ENCODE assay signal across 8 cellular contexts in genomic region chr15:101242160-101242998, GRCh38. TPM values are rescaled to one million over a fixed set of nuclear protein-coding genes. Genes with fewer than 3 reads are reported as not detected.
DNase-seq lines count a peak whose midpoint lies in the region; TF ChIP-seq lines count a peak whose summit lies in the region.

No MANE protein-coding gene starts in this region.

- DNase-seq in GM13977 (ENCODE audit: low spot score), result peak; percentile 71
- peak; percentile 22 for DNase-seq in NK-92 (lab: John Stamatoyannopoulos, UW; ENCODE audit: unreplicated experiment)
- peak; percentile 62 for DNase-seq in activated T-helper 2 cell treated with anti-CD3 and anti-CD28 coated beads, Interferon-gamma antibody, Interleukin-2, Interleukin-4, amounts not matched to agents 10 μg/mL and 5 μg/mL and 100 μg/mL, durations not matched to agents 14 hours and 24 hours and 36 hours (ENCODE audit: low spot score)
- DNase-seq in iris pigment epithelial cell (ENCODE audit: low read depth), result peak; percentile 85
- peak; percentile 45 for DNase-seq in transverse colon
- DNase-seq in GOT3 (lab: John Stamatoyannopoulos, UW), result no peak
- DNase-seq in NCI-H1930 (lab: John Stamatoyannopoulos, UW), result no peak

- H3K9me3 Mint-ChIP-seq in activated T-helper 2 cell treated with anti-CD3 and anti-CD28 coated beads, Interferon-gamma antibody, Interleukin-2, Interleukin-4, amounts not matched to agents 10 μg/mL and 5 μg/mL and 100 μg/mL, durations not matched to agents 14 hours and 24 hours and 36 hours, result no peaks in the 10 kb centered on the region

- no peaks in the 10 kb centered on the region for H3K27me3 Mint-ChIP-seq in activated T-helper 2 cell treated with anti-CD3 and anti-CD28 coated beads, Interferon-gamma antibody, Interleukin-2, Interleukin-4, amounts not matched to agents 10 μg/mL and 5 μg/mL and 100 μg/mL, durations not matched to agents 14 hours and 24 hours and 36 hours (ENCODE audit: low read depth)

- H3K27me3 ChIP-seq in transverse colon, result no peaks in the 10 kb centered on the region

- CTCF ChIA-PET in HEK293 (lab: Yijun Ruan, JAX), result interaction anchor here (0.7 to 2.1 kb wide), 3 partner anchors 154 to 353 kb away, joined by 3 to 9 read pairs (median 3); no protein-coding TSS in a partner anchor

- no peak for TF ChIP-seq EP300 in transverse colon (IDR thresholded peaks at IDR 0.05; ENCODE audit: low read depth)

- no peak overlapping the region for H3K27ac ChIP-seq in HEK293 (ENCODE audit: extremely low read depth, low read depth, low read length)
- H3K27ac ChIP-seq in transverse colon, result peak overlapping the region; percentile 41 to 68 (median 46)

- H3K4me1 ChIP-seq in HEK293 (ENCODE audit: control insufficient read depth, insufficient read depth, low read length), result peaks cover 25% of the 10 kb centered on the region
- H3K4me1 ChIP-seq in transverse colon, result peaks cover 0 to 76% (median 17%) of the 10 kb centered on the region in 4 donors

- H3K4me3 ChIP-seq in HEK293 (ENCODE audit: low read depth, low read length), result no peak overlapping the region
- H3K4me3 ChIP-seq in transverse colon, result no peak overlapping the region

- H3K27ac Mint-ChIP-seq in activated T-helper 2 cell treated with anti-CD3 and anti-CD28 coated beads, Interferon-gamma antibody, Interleukin-2, Interleukin-4, amounts not matched to agents 10 μg/mL and 5 μg/mL and 100 μg/mL, durations not matched to agents 14 hours and 24 hours and 36 hours, result peak overlapping the region; percentile 87

- H3K9me3 ChIP-seq in HEK293 (ENCODE audit: control insufficient read depth, insufficient read depth, low read depth, low read length) (no peaks in the 10 kb centered on the region), transverse colon (no peaks in the 10 kb centered on the region)

- no peak for TF ChIP-seq POLR2A in transverse colon (IDR thresholded peaks at IDR 0.05)

- 66 to 92% methylated on average over 4 to 12 of the region's 12 CpGs for WGBS in transverse colon (ENCODE audit: low coverage in 1 of 2), 2 donors

- H3K36me3 ChIP-seq in HEK293 (ENCODE audit: control insufficient read depth in 2 of 2, insufficient read depth in 1 of 2, low read length in 2 of 2) (peaks cover 0 to 8% of the 10 kb centered on the region in 2 experiments; a peak in 1 of 3 replicates), transverse colon (no peaks in the 10 kb centered on the region)

- no peak for TF ChIP-seq CTCF in GM13977 (IDR thresholded peaks at IDR 0.05; ENCODE audit: extremely low read depth, insufficient read depth, missing control alignments)
- TF ChIP-seq CTCF in HEK293 (tag by site-specific recombination; IDR thresholded peaks at IDR 0.05), result no peak
- no peak for TF ChIP-seq CTCF in transverse colon (IDR thresholded peaks at IDR 0.05)

- intact Hi-C loops in activated T-helper 2 cell treated with anti-CD3 and anti-CD28 coated beads, Interferon-gamma antibody, Interleukin-2, Interleukin-4, amounts not matched to agents 10 μg/mL and 5 μg/mL and 100 μg/mL, durations not matched to agents 14 hours and 24 hours and 36 hours (cut with micrococcal nuclease), result loop anchor here (1.0 to 10.0 kb wide), 2 partner anchors 36 to 118 kb away; no protein-coding TSS in a partner anchor
- intact Hi-C loops in transverse colon (cut with DNase I; ENCODE audit: low total_unique reads), result loop anchor here (10.0 kb wide), 1 partner anchor 118 kb away; no protein-coding TSS in a partner anchor

- H3K36me3 Mint-ChIP-seq in activated T-helper 2 cell treated with anti-CD3 and anti-CD28 coated beads, Interferon-gamma antibody, Interleukin-2, Interleukin-4, amounts not matched to agents 10 μg/mL and 5 μg/mL and 100 μg/mL, durations not matched to agents 14 hours and 24 hours and 36 hours (ENCODE audit: low read depth), result peaks cover 71% of the 10 kb centered on the region

- POLR2A ChIA-PET in HEK293 (lab: Yijun Ruan, JAX), result interaction anchor here (1.1 kb wide), 1 partner anchor 10 kb away, joined by 3 read pairs; the partner anchor contains the start of gene CHSY1

- in situ Hi-C loops in GM13977 (cut with MboI; ENCODE audit: low pct_unique_long_range_greater_than_20kb, low sequenced_read_pairs, unreplicated experiment) (loop anchor here (10.0 kb wide), 1 partner anchor 48 kb away; no protein-coding TSS in a partner anchor), transverse colon (cut with MboI; ENCODE audit: low pct_ligation_motif_present in 1 of 4, low pct_unique_long_range_greater_than_20kb in 1 of 4, low sequenced_read_pairs in 3 of 4) (no loop called here)

- peak overlapping the region; percentile 72 for H3K4me3 Mint-ChIP-seq in activated T-helper 2 cell treated with anti-CD3 and anti-CD28 coated beads, Interferon-gamma antibody, Interleukin-2, Interleukin-4, amounts not matched to agents 10 μg/mL and 5 μg/mL and 100 μg/mL, durations not matched to agents 14 hours and 24 hours and 36 hours (ENCODE audit: low read depth)

- peaks cover 90% of the 10 kb centered on the region for H3K4me1 Mint-ChIP-seq in activated T-helper 2 cell treated with anti-CD3 and anti-CD28 coated beads, Interferon-gamma antibody, Interleukin-2, Interleukin-4, amounts not matched to agents 10 μg/mL and 5 μg/mL and 100 μg/mL, durations not matched to agents 14 hours and 24 hours and 36 hours (ENCODE audit: low read depth)

TF ChIP-seq in HEK293, 187 proteins besides CTCF, POLR2A, EP300 and RAD21:
- TF ChIP-seq ZNF600 (tag by site-specific recombination; IDR thresholded peaks at IDR 0.05), result 0 out of 2 replicates have a peak, but pooled peaks have one; percentile 18
- no peak for TF ChIP-seq BCL11B (tag by site-specific recombination; IDR thresholded peaks at IDR 0.05; ENCODE audit: low read depth)
- no peak for TF ChIP-seq ZNF362 (tag by site-specific recombination; IDR thresholded peaks at IDR 0.05)
- TF ChIP-seq ZBTB44 (tag by site-specific recombination; IDR thresholded peaks at IDR 0.05), result peak; percentile 77; the same call in 1 of the 2 replicates
- no peak for TF ChIP-seq ZNF280C (tag by site-specific recombination; IDR thresholded peaks at IDR 0.05)

RNA-seq across cellular contexts. Expression of gene CHSY1, which starts 9.5 kb away (rescaled TPM):
- total RNA-seq in activated T-helper 2 cell treated with anti-CD3 and anti-CD28 coated beads, Interferon-gamma antibody, Interleukin-2, Interleukin-4, amounts not matched to agents 10 μg/mL and 5 μg/mL and 100 μg/mL, durations not matched to agents 14 hours and 24 hours and 36 hours, result 50.5 and 52.2 TPM in 2 replicates
- total RNA-seq in transverse colon, result 10 to 100 TPM in 2 of 4 donors, 1 to 10 TPM in 2; 4.0 to 33.7 (median 11.8) TPM

RNA-seq across cellular contexts. Expression of gene SELENOS, which starts 34.9 kb away (rescaled TPM):
- total RNA-seq in activated T-helper 2 cell treated with anti-CD3 and anti-CD28 coated beads, Interferon-gamma antibody, Interleukin-2, Interleukin-4, amounts not matched to agents 10 μg/mL and 5 μg/mL and 100 μg/mL, durations not matched to agents 14 hours and 24 hours and 36 hours, result 39.2 and 40.5 TPM in 2 replicates
- total RNA-seq in transverse colon, result 100 to 1,000 TPM in 3 of 4 donors, 10 to 100 TPM in 1; 24.9 to 128 (median 120) TPM

RNA-seq across cellular contexts. Expression of gene SNRPA1, which starts 52.7 kb away (rescaled TPM):
- total RNA-seq in activated T-helper 2 cell treated with anti-CD3 and anti-CD28 coated beads, Interferon-gamma antibody, Interleukin-2, Interleukin-4, amounts not matched to agents 10 μg/mL and 5 μg/mL and 100 μg/mL, durations not matched to agents 14 hours and 24 hours and 36 hours, result 189 and 197 TPM in 2 replicates
- 10 to 100 TPM in 3 of 4 donors, 1 to 10 TPM in 1; 7.8 to 54.0 (median 25.8) TPM for total RNA-seq in transverse colon

Comparison
In these comparisons a context has a peak if more than half of its experiments do, and no peak if none do; other contexts are left out.
1. DNase-seq: peak in GM13977 (single experiment), NK-92 (single experiment), activated T-helper 2 cell treated with anti-CD3 and anti-CD28 coated beads, Interferon-gamma antibody, Interleukin-2, Interleukin-4, amounts not matched to agents 10 μg/mL and 5 μg/mL and 100 μg/mL, durations not matched to agents 14 hours and 24 hours and 36 hours (single experiment), iris pigment epithelial cell (single experiment) and transverse colon (single experiment); none in GOT3 (single experiment) and NCI-H1930 (0 of 2).